Comparison of ENCODE assay signal across 8 cellular contexts in genomic region chr3:31533169-31533870, GRCh38. TPM values are rescaled to one million over a fixed set of nuclear protein-coding genes. Genes with fewer than 3 reads are reported as not detected.
A peak's percentile ranks its signal among the peaks of the same experiment; 100 is the strongest.
DNase-seq lines count a peak whose midpoint lies in the region; ATAC-seq and TF ChIP-seq lines count a peak whose summit lies in the region.

No MANE protein-coding gene starts in this region.

- peaks cover 24% of the 10 kb centered on the region for H3K4me1 ChIP-seq in adipocyte (ENCODE audit: control insufficient read depth, insufficient read depth, low read length)
- H3K4me1 ChIP-seq in right atrium auricular region, result peaks cover 0 to 35% of the 10 kb centered on the region in 2 donors

- H3K27ac ChIP-seq in right atrium auricular region, result peak overlapping the region; percentile 96 to 98

- H3K9me3 ChIP-seq in adipocyte (ENCODE audit: control insufficient read depth, low read length) (no peaks in the 10 kb centered on the region), right atrium auricular region (no peaks in the 10 kb centered on the region)

- peak; percentile 1 for ATAC-seq in HG03045 (IDR thresholded peaks at IDR 0.05; ENCODE audit: unreplicated experiment)

- peak; percentile 62 for DNase-seq in NCI-H748 (lab: John Stamatoyannopoulos, UW; ENCODE audit: unreplicated experiment)
- DNase-seq in NCI-H748 treated with DMSO at 0.1 percent for 48 hours (lab: John Stamatoyannopoulos, UW), result no peak
- peak; percentile 38 for DNase-seq in SK-N-DZ (ENCODE audit: low spot score)
- peak; percentile 75 for DNase-seq in adipocyte (ENCODE audit: low read depth)
- DNase-seq in right atrium auricular region (ENCODE audit: low spot score), result no peak
- no peak for DNase-seq in retinal pigment epithelial cell (ENCODE audit: low read depth)
- DNase-seq in dedifferentiated amniotic fluid mesenchymal stem cell (ENCODE audit: extremely low spot score), result no peak

- H3K4me3 ChIP-seq in adipocyte (ENCODE audit: low read length) (peak overlapping the region; percentile 97), right atrium auricular region (peak overlapping the region; percentile 72 to 91), retinal pigment epithelial cell (ENCODE audit: low read length) (peak overlapping the region; percentile 87)

- H3K9ac ChIP-seq in adipocyte (ENCODE audit: low read length), result peak overlapping the region; percentile 94

- TF ChIP-seq CTCF in right atrium auricular region (IDR thresholded peaks at IDR 0.05) (peak in 1 of 2 donors; percentile 41), retinal pigment epithelial cell (conservative IDR thresholded peaks at IDR 0.05; ENCODE audit: low read depth, low read length) (peak; percentile 26)

- H3K27me3 ChIP-seq in adipocyte (replicated peaks; ENCODE audit: control insufficient read depth, insufficient read depth, low read length) (no peaks in the 10 kb centered on the region), right atrium auricular region (no peaks in the 10 kb centered on the region)

- H3K36me3 ChIP-seq in adipocyte (ENCODE audit: control insufficient read depth, insufficient read depth, low read length, severe bottlenecking), result no peaks in the 10 kb centered on the region
- no peaks in the 10 kb centered on the region for H3K36me3 ChIP-seq in right atrium auricular region

RNA-seq across cellular contexts. Expression of gene STT3B, which starts 0.6 kb away (rescaled TPM):
- polyA plus RNA-seq in SK-N-DZ (2014; cell fraction: cytosol; rRNA removed), result 117 and 119 TPM in 2 replicates
- 80.6 and 94.8 TPM in 2 replicates for polyA plus RNA-seq in SK-N-DZ (2014; cell fraction: nucleus; rRNA removed)
- 10 to 100 TPM; 78.0 to 87.5 TPM for total RNA-seq in right atrium auricular region

Comparison
In these comparisons a context has a peak if more than half of its experiments do, and no peak if none do; other contexts are left out.
1. DNase-seq: peak in NCI-H748 (single experiment), SK-N-DZ (single experiment) and adipocyte (single experiment); none in NCI-H748 treated with DMSO at 0.1 percent for 48 hours (single experiment), right atrium auricular region (single experiment), retinal pigment epithelial cell (single experiment) and dedifferentiated amniotic fluid mesenchymal stem cell (single experiment).
2. Peak in every context shown above with its lines, with median percentiles within 50 percentile points of each other: H3K4me3 ChIP-seq.